Comparison of ENCODE assay signal across 28 cellular contexts in genomic region chr7:122070062-122070461, GRCh38.
"Had no signal": no experiment of that assay in that cellular context is flagged by ENCODE, and none has a peak within 500 bp of the region (broad histone marks: within the 10 kb centered on the region; RNA-seq: fewer than 3 reads in every experiment).

No MANE protein-coding gene starts in this region.

- H3K27ac Mint-ChIP-seq: natural killer cell; nephron; neural progenitor cell; progenitor cell of endocrine pancreas; stimulated activated memory B cell treated with anti-CD40 and anti-IgM and Interleukin-4, amounts not matched to agents 10 μg/mL and 1 μg/mL and 100 μg/mL, for 72 hours; stimulated activated naive CD8-positive, alpha-beta T cell treated with anti-CD3 and anti-CD28 coated beads, Interleukin-15, amount 100 ng/mL, for 72 hours; type B pancreatic cell had no signal

- H3K36me3 Mint-ChIP-seq: natural killer cell had no signal

- H3K27me3 Mint-ChIP-seq: progenitor cell of endocrine pancreas; stimulated activated memory B cell treated with anti-CD40 and anti-IgM and Interleukin-4, amounts not matched to agents 10 μg/mL and 1 μg/mL and 100 μg/mL, for 72 hours; stimulated activated naive CD8-positive, alpha-beta T cell treated with anti-CD3 and anti-CD28 coated beads, Interleukin-15, amount 100 ng/mL, for 72 hours; type B pancreatic cell had no signal

- H3K4me3 Mint-ChIP-seq: natural killer cell; nephron; neural progenitor cell; stimulated activated memory B cell treated with anti-CD40 and anti-IgM and Interleukin-4, amounts not matched to agents 10 μg/mL and 1 μg/mL and 100 μg/mL, for 72 hours; stimulated activated naive CD8-positive, alpha-beta T cell treated with anti-CD3 and anti-CD28 coated beads, Interleukin-15, amount 100 ng/mL, for 72 hours; type B pancreatic cell had no signal

- H3K4me1 Mint-ChIP-seq: natural killer cell; nephron; stimulated activated memory B cell treated with anti-CD40 and anti-IgM and Interleukin-4, amounts not matched to agents 10 μg/mL and 1 μg/mL and 100 μg/mL, for 72 hours; stimulated activated naive CD8-positive, alpha-beta T cell treated with anti-CD3 and anti-CD28 coated beads, Interleukin-15, amount 100 ng/mL, for 72 hours had no signal

- H3K9me3 Mint-ChIP-seq: nephron; neural progenitor cell; stimulated activated memory B cell treated with anti-CD40 and anti-IgM and Interleukin-4, amounts not matched to agents 10 μg/mL and 1 μg/mL and 100 μg/mL, for 72 hours; type B pancreatic cell had no signal

- DNase-seq: natural killer cell; occipital lobe; ovary; posterior cingulate gyrus; psoas muscle; right cardiac atrium; right lobe of liver; sigmoid colon; small intestine; stimulated activated CD4-positive, alpha-beta T cell treated with anti-CD3 and anti-CD28 coated beads, Interleukin-15, amount 100 ng/mL, for 24 hours; stimulated activated CD4-positive, alpha-beta T cell treated with anti-CD3 and anti-CD28 coated beads, Interleukin-2, amount 100 ng/mL, for 24 hours; stimulated activated CD4-positive, alpha-beta T cell treated with anti-CD3 and anti-CD28 coated beads, Interleukin-4, amount 100 ng/mL, for 1 hour; stimulated activated CD4-positive, alpha-beta T cell treated with anti-CD3 and anti-CD28 coated beads, Interleukin-4, amount 100 ng/mL, for 4 hours; stimulated activated CD8-positive, alpha-beta memory T cell treated with anti-CD3 and anti-CD28 coated beads, Interleukin-4, amount 100 ng/mL, for 48 hours; stimulated activated naive CD4-positive, alpha-beta T cell; stimulated activated naive CD8-positive, alpha-beta T cell treated with anti-CD3 and anti-CD28 coated beads, Interleukin-15, amount 100 ng/mL, for 72 hours; stimulated activated naive CD8-positive, alpha-beta T cell treated with anti-CD3 and anti-CD28 coated beads, Interleukin-15, Interleukin-2, amounts not matched to agents 100 U/mL and 50 U/mL, for 24 hours; substantia nigra; testis; tibial artery; transverse colon; upper lobe of right lung; uterus had no signal

- ATAC-seq: natural killer cell; psoas muscle; right cardiac atrium; right lobe of liver; stimulated activated memory B cell treated with anti-CD40 and anti-IgM and Interleukin-4, amounts not matched to agents 10 μg/mL and 1 μg/mL and 100 μg/mL, for 72 hours; stimulated activated naive CD8-positive, alpha-beta T cell treated with anti-CD3 and anti-CD28 coated beads, Interleukin-15, amount 100 ng/mL, for 72 hours; stimulated activated naive CD8-positive, alpha-beta T cell treated with anti-CD3 and anti-CD28 coated beads, Interleukin-15, Interleukin-2, amounts not matched to agents 100 U/mL and 50 U/mL, for 24 hours; upper lobe of right lung had no signal
